ENCODE assay signal across 1 cellular context in the genomic region with DNA sequence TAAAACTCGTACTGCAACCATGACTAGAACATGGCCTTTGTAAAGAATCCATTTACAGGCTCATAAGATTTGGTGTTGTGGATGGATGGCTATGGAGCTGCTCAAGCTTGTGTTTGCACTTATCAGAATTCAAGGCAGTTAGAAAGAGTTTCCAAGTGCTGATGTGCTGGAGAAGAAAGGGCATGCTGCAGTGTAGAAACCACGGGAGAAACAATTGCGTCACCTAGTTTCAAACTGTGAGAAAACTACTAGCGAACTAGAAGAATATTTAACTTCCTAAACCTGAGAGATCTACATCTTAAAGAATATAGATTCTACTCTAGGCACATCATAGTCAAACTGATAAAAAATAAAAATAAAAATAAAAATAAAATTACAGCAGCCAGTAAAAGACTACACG.
TF ChIP-seq lines count a peak whose summit lies in the region.

No MANE protein-coding gene starts in this region.

TF ChIP-seq in HepG2, 621 proteins besides CTCF, POLR2A, EP300 and RAD21 (continued from another document):
- TF ChIP-seq, protein P1, sequence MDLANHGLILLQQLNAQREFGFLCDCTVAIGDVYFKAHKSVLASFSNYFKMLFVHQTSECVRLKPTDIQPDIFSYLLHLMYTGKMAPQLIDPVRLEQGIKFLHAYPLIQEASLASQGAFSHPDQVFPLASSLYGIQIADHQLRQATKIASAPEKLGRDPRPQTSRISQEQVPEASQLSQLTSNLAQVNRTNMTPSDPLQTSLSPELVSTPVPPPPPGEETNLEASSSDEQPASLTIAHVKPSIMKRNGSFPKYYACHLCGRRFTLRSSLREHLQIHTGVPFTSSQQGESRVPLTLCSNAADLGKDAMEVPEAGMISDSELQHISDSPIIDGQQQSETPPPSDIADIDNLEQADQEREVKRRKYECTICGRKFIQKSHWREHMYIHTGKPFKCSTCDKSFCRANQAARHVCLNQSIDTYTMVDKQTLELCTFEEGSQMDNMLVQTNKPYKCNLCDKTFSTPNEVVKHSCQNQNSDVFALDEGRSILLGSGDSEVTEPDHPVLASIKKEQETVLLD (CRISPR knock-in tag; IDR thresholded peaks at IDR 0.05; ENCODE audit: low read depth) = no peak
- TF ChIP-seq, protein P2, sequence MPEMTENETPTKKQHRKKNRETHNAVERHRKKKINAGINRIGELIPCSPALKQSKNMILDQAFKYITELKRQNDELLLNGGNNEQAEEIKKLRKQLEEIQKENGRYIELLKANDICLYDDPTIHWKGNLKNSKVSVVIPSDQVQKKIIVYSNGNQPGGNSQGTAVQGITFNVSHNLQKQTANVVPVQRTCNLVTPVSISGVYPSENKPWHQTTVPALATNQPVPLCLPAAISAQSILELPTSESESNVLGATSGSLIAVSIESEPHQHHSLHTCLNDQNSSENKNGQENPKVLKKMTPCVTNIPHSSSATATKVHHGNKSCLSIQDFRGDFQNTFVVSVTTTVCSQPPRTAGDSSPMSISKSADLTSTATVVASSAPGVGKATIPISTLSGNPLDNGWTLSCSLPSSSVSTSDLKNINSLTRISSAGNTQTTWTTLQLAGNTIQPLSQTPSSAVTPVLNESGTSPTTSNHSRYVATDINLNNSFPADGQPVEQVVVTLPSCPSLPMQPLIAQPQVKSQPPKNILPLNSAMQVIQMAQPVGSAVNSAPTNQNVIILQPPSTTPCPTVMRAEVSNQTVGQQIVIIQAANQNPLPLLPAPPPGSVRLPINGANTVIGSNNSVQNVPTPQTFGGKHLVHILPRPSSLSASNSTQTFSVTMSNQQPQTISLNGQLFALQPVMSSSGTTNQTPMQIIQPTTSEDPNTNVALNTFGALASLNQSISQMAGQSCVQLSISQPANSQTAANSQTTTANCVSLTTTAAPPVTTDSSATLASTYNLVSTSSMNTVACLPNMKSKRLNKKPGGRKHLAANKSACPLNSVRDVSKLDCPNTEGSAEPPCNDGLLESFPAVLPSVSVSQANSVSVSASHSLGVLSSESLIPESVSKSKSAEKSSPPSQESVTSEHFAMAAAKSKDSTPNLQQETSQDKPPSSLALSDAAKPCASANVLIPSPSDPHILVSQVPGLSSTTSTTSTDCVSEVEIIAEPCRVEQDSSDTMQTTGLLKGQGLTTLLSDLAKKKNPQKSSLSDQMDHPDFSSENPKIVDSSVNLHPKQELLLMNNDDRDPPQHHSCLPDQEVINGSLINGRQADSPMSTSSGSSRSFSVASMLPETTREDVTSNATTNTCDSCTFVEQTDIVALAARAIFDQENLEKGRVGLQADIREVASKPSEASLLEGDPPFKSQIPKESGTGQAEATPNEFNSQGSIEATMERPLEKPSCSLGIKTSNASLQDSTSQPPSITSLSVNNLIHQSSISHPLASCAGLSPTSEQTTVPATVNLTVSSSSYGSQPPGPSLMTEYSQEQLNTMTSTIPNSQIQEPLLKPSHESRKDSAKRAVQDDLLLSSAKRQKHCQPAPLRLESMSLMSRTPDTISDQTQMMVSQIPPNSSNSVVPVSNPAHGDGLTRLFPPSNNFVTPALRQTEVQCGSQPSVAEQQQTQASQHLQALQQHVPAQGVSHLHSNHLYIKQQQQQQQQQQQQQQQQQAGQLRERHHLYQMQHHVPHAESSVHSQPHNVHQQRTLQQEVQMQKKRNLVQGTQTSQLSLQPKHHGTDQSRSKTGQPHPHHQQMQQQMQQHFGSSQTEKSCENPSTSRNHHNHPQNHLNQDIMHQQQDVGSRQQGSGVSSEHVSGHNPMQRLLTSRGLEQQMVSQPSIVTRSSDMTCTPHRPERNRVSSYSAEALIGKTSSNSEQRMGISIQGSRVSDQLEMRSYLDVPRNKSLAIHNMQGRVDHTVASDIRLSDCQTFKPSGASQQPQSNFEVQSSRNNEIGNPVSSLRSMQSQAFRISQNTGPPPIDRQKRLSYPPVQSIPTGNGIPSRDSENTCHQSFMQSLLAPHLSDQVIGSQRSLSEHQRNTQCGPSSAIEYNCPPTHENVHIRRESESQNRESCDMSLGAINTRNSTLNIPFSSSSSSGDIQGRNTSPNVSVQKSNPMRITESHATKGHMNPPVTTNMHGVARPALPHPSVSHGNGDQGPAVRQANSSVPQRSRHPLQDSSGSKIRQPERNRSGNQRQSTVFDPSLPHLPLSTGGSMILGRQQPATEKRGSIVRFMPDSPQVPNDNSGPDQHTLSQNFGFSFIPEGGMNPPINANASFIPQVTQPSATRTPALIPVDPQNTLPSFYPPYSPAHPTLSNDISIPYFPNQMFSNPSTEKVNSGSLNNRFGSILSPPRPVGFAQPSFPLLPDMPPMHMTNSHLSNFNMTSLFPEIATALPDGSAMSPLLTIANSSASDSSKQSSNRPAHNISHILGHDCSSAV (CRISPR knock-in tag; IDR thresholded peaks at IDR 0.05; ENCODE audit: borderline replicate concordance) = no peak
- TF ChIP-seq, protein P3, sequence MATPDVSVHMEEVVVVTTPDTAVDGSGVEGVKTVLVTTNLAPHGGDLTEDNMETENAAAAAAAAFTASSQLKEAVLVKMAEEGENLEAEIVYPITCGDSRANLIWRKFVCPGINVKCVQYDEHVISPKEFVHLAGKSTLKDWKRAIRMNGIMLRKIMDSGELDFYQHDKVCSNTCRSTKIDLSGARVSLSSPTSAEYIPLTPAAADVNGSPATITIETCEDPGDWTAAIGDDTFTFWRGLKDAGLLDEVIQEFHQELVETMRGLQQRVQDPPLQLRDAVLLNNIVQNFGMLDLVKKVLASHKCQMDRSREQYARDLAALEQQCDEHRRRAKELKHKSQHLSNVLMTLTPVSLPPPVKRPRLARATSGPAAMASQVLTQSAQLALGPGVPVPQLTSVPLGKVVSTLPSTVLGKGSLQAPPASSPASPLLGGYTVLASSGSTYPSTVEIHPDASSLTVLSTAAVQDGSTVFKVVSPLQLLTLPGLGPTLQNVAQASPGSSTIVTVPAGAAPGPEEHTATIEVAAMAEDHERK (CRISPR knock-in tag; IDR thresholded peaks at IDR 0.05; ENCODE audit: low read depth) = no peak
- no peak for TF ChIP-seq ZNF547 (CRISPR knock-in tag; IDR thresholded peaks at IDR 0.05)
- TF ChIP-seq ZFP41 (CRISPR knock-in tag; IDR thresholded peaks at IDR 0.05; ENCODE audit: borderline replicate concordance) = no peak
- TF ChIP-seq, protein P4, sequence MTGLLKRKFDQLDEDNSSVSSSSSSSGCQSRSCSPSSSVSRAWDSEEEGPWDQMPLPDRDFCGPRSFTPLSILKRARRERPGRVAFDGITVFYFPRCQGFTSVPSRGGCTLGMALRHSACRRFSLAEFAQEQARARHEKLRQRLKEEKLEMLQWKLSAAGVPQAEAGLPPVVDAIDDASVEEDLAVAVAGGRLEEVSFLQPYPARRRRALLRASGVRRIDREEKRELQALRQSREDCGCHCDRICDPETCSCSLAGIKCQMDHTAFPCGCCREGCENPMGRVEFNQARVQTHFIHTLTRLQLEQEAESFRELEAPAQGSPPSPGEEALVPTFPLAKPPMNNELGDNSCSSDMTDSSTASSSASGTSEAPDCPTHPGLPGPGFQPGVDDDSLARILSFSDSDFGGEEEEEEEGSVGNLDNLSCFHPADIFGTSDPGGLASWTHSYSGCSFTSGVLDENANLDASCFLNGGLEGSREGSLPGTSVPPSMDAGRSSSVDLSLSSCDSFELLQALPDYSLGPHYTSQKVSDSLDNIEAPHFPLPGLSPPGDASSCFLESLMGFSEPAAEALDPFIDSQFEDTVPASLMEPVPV (CRISPR knock-in tag; IDR thresholded peaks at IDR 0.05) = 0 out of 2 replicates have a peak, but pooled peaks have one; percentile 28
- 0 out of 2 replicates have a peak, but pooled peaks have one; percentile 26 for TF ChIP-seq SNAPC2 (CRISPR knock-in tag; IDR thresholded peaks at IDR 0.05)
- no peak for TF ChIP-seq ZNF101 (CRISPR knock-in tag; IDR thresholded peaks at IDR 0.05; ENCODE audit: borderline replicate concordance, low read depth)
- 0 out of 2 replicates have a peak, but pooled peaks have one; percentile 42 for TF ChIP-seq ZNF12 (CRISPR knock-in tag; IDR thresholded peaks at IDR 0.05)
- TF ChIP-seq, protein P5, sequence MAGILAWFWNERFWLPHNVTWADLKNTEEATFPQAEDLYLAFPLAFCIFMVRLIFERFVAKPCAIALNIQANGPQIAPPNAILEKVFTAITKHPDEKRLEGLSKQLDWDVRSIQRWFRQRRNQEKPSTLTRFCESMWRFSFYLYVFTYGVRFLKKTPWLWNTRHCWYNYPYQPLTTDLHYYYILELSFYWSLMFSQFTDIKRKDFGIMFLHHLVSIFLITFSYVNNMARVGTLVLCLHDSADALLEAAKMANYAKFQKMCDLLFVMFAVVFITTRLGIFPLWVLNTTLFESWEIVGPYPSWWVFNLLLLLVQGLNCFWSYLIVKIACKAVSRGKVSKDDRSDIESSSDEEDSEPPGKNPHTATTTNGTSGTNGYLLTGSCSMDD (CRISPR knock-in tag; IDR thresholded peaks at IDR 0.05) = no peak
- TF ChIP-seq, protein P6, sequence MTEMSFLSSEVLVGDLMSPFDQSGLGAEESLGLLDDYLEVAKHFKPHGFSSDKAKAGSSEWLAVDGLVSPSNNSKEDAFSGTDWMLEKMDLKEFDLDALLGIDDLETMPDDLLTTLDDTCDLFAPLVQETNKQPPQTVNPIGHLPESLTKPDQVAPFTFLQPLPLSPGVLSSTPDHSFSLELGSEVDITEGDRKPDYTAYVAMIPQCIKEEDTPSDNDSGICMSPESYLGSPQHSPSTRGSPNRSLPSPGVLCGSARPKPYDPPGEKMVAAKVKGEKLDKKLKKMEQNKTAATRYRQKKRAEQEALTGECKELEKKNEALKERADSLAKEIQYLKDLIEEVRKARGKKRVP (CRISPR knock-in tag; IDR thresholded peaks at IDR 0.05) = 0 out of 4 replicates have a peak, but pooled peaks of 1 of the 2 experiments have one; percentile 12
- no peak for TF ChIP-seq SETDB1 (CRISPR knock-in tag; IDR thresholded peaks at IDR 0.05; ENCODE audit: borderline replicate concordance)
- TF ChIP-seq PHB2 (IDR thresholded peaks at IDR 0.05; ENCODE audit: partially characterized antibody) = no peak
- no peak for TF ChIP-seq ZMAT3 (CRISPR knock-in tag; conservative IDR thresholded peaks at IDR 0.05)
- TF ChIP-seq RFX3 (CRISPR knock-in tag; IDR thresholded peaks at IDR 0.05) = no peak
- TF ChIP-seq ZNF264 (CRISPR knock-in tag; IDR thresholded peaks at IDR 0.05) = no peak
